Comparison of ENCODE assay signal across 1 cellular context in genomic region chr9:136766410-136767120, GRCh38.
TF ChIP-seq lines count a peak whose summit lies in the region.
"Not testable (repeated sequence)": the region's sequence is repeated elsewhere in the genome, so short reads cannot be mapped to it uniquely, and the experiment has no call there.

No MANE protein-coding gene starts in this region.

TF ChIP-seq in K562, 482 proteins besides CTCF, POLR2A, EP300 and RAD21:
- TF ChIP-seq USF1 (CRISPR knock-in tag; IDR thresholded peaks at IDR 0.05) (peak; percentile 90), FOSL1 (tag; conservative IDR thresholded peaks at IDR 0.05) (peak; percentile 51), SMARCA4 (IDR thresholded peaks at IDR 0.05) (peak; percentile 18; the same call in 1 of the 2 replicates), CREB1 (CRISPR knock-in tag; IDR thresholded peaks at IDR 0.05) (0 out of 2 replicates have a peak, but pooled peaks have one; percentile 18), ATF3 (IDR thresholded peaks at IDR 0.05) (peak; percentile 88), TOE1 (IDR thresholded peaks at IDR 0.05; ENCODE audit: borderline replicate concordance) (peak; percentile 76), CTBP1 (IDR thresholded peaks at IDR 0.05; ENCODE audit: borderline replicate concordance) (peak; percentile 30; the same call in 1 of the 2 replicates), ARID1B (IDR thresholded peaks at IDR 0.05) (peak; percentile 43; the same call in 1 of the 2 replicates), CREM (IDR thresholded peaks at IDR 0.05; ENCODE audit: low read depth) (0 out of 2 replicates have a peak, but pooled peaks have one; percentile 34), ZEB2 (IDR thresholded peaks at IDR 0.05) (peak; percentile 74; the same call in 1 of the 2 replicates), DPF2 (IDR thresholded peaks at IDR 0.05) (peak; percentile 35; the same call in 1 of the 2 replicates), CBFA2T2 (conservative IDR thresholded peaks at IDR 0.05) (peak; percentile 47), PKNOX1 (IDR thresholded peaks at IDR 0.05) (peak; percentile 51; the same call in 1 of the 2 replicates), BHLHE40 (IDR thresholded peaks at IDR 0.05; ENCODE audit: low read length) (peak; percentile 63; the same call in 1 of the 2 replicates), RAD51 (IDR thresholded peaks at IDR 0.05; ENCODE audit: borderline replicate concordance, low read depth) (peak; percentile 88), JUND (IDR thresholded peaks at IDR 0.05; ENCODE audit: borderline replicate concordance, low read depth, low read length) (peak; percentile 70; the same call in 1 of the 2 replicates), CXXC5 (CRISPR knock-in tag; IDR thresholded peaks at IDR 0.05) (peak; percentile 58), TFE3 (CRISPR knock-in tag; IDR thresholded peaks at IDR 0.05) (peak; percentile 72), USF2 (CRISPR knock-in tag; IDR thresholded peaks at IDR 0.05) (peak; percentile 81), ZFX (CRISPR knock-in tag; IDR thresholded peaks at IDR 0.05) (peak; percentile 36; the same call in 1 of the 2 replicates), ATF7 (IDR thresholded peaks at IDR 0.05) (peak; percentile 45), MNT (conservative IDR thresholded peaks at IDR 0.05) (0 out of 4 replicates have a peak, but pooled peaks of 1 of the 2 experiments have one; percentile 30)
- not testable (repeated sequence) for TF ChIP-seq CREB1 (IDR thresholded peaks at IDR 0.05); ATF3 (CRISPR knock-in tag; conservative IDR thresholded peaks at IDR 0.05); TOE1 (CRISPR knock-in tag; IDR thresholded peaks at IDR 0.05; ENCODE audit: borderline replicate concordance, low read depth); JUND (tag; IDR thresholded peaks at IDR 0.05; ENCODE audit: borderline replicate concordance, low read depth, low read length)
